Comparison of ENCODE assay signal across 17 cellular contexts in genomic region chr11:26350002-26350401, GRCh38. TPM values are rescaled to one million over a fixed set of nuclear protein-coding genes. Genes with fewer than 3 reads are reported as not detected.
A peak's percentile ranks its signal among the peaks of the same experiment; 100 is the strongest.
DNase-seq lines count a peak whose midpoint lies in the region; ATAC-seq, FAIRE-seq and TF ChIP-seq lines count a peak whose summit lies in the region.
"Had no signal": no experiment of that assay in that cellular context is flagged by ENCODE, and none has a peak within 500 bp of the region (broad histone marks: within the 10 kb centered on the region; RNA-seq: fewer than 3 reads in every experiment).

No MANE protein-coding gene starts in this region.

- H3K9ac ChIP-seq in H1 (replicated peaks in 1 of 4; ENCODE audit: extremely low read depth in 1 of 4, low read depth in 3 of 4, low read length in 3 of 4), result no peak overlapping the region
- H3K9ac ChIP-seq: BLaER1 treated with 17β-estradiol and CSF1 and Interleukin-3, amounts not matched to agents 10 nM and 100 nM had no signal

- no peak overlapping the region for H3K27ac ChIP-seq in H1 (ENCODE audit: low read depth, low read length)
- H3K27ac ChIP-seq: 22Rv1; BLaER1 treated with 17β-estradiol and CSF1 and Interleukin-3, amounts not matched to agents 10 nM and 100 nM had no signal

- H2AFZ ChIP-seq in H1 (ENCODE audit: low read length), result peak overlapping the region; percentile 73

- no peaks in the 10 kb centered on the region for H3K9me3 ChIP-seq in H1 (ENCODE audit: insufficient read depth in 2 of 2, low read depth in 1 of 2, low read length in 1 of 2)
- H3K9me3 ChIP-seq: BLaER1 treated with 17β-estradiol and CSF1 and Interleukin-3, amounts not matched to agents 10 nM and 100 nM had no signal

- CTCF ChIA-PET in H1 (lab: Charles Lee; ENCODE audit: partially characterized antibody), result interaction anchor here (1.0 kb wide), 1 partner anchor 21 kb away, joined by 3 read pairs; no protein-coding TSS in a partner anchor

- no peaks in the 10 kb centered on the region for H3K79me1 ChIP-seq in H1 (ENCODE audit: low read depth, low read length)

- H4K91ac ChIP-seq in H1 (replicated peaks; ENCODE audit: insufficient read length, low read length), result no peak overlapping the region

- H4K8ac ChIP-seq in H1 (ENCODE audit: extremely low read depth, insufficient read depth, low read length), result no peak overlapping the region

- H2AK5ac ChIP-seq in H1 (ENCODE audit: low read depth, low read length), result no peak overlapping the region

- H4K20me1 ChIP-seq in H1 (replicated peaks in 1 of 2; ENCODE audit: control insufficient read depth in 1 of 2, insufficient read depth in 2 of 2, low read length in 2 of 2), result no peaks in the 10 kb centered on the region
- H4K20me1 ChIP-seq: BLaER1 treated with 17β-estradiol and CSF1 and Interleukin-3, amounts not matched to agents 10 nM and 100 nM had no signal

- H3K14ac ChIP-seq in H1 (ENCODE audit: insufficient read length), result no peak overlapping the region

- peak; percentile 23 for DNase-seq in NCI-H748 (lab: John Stamatoyannopoulos, UW; ENCODE audit: unreplicated experiment)
- DNase-seq in NCI-H748 treated with DMSO at 0.1 percent for 48 hours (lab: John Stamatoyannopoulos, UW), result no peak
- peak; percentile 14 for DNase-seq in NCI-H2227 treated with DMSO at 0.1 percent for 48 hours (lab: John Stamatoyannopoulos, UW)
- no peak for DNase-seq in H1 (ENCODE audit: low read depth in 1 of 2, low spot score in 2 of 2)
- DNase-seq in GM13976 (ENCODE audit: low spot score), result no peak
- DNase-seq in NCI-H345 treated with DMSO at 0.1 percent for 48 hours (lab: John Stamatoyannopoulos, UW; ENCODE audit: unreplicated experiment), result no peak
- DNase-seq: ACHN; CD4-positive, CD25-positive, alpha-beta regulatory T cell; DMS53; Karpas-422 had no signal

- H2BK15ac ChIP-seq in H1 (ENCODE audit: low read length), result no peak overlapping the region

- H3K4me2 ChIP-seq in H1 (ENCODE audit: insufficient read depth in 1 of 2, low read depth in 2 of 2, low read length in 2 of 2), result no peak overlapping the region
- H3K4me2 ChIP-seq: BLaER1 treated with 17β-estradiol and CSF1 and Interleukin-3, amounts not matched to agents 10 nM and 100 nM had no signal

- no peak overlapping the region for H2BK20ac ChIP-seq in H1 (ENCODE audit: low read length)

- H4K5ac ChIP-seq in H1 (ENCODE audit: insufficient read length, low read depth, low read length), result no peak overlapping the region

- in situ Hi-C loops in GM13976 (cut with MboI; ENCODE audit: low sequenced_read_pairs, unreplicated experiment), result no loop called here

- H3K4me1 ChIP-seq in H1 (replicated peaks in 1 of 4; ENCODE audit: control insufficient read depth in 3 of 4, insufficient read depth in 4 of 4, low read length in 3 of 4), result no peaks in the 10 kb centered on the region

- no peak overlapping the region for H3K4me3 ChIP-seq in H1 (ENCODE audit: extremely low read depth in 1 of 4, insufficient read depth in 2 of 4, low read depth in 3 of 4, low read length in 4 of 4)
- H3K4me3 ChIP-seq: BLaER1 treated with 17β-estradiol and CSF1 and Interleukin-3, amounts not matched to agents 10 nM and 100 nM; K562 had no signal

- H2BK5ac ChIP-seq in H1 (ENCODE audit: low read depth, low read length), result no peak overlapping the region

- no peak overlapping the region for H3K56ac ChIP-seq in H1 (replicated peaks; ENCODE audit: insufficient read length, low read depth, low read length)

- ATAC-seq in GM19351 (IDR thresholded peaks at IDR 0.05; ENCODE audit: unreplicated experiment), result no peak
- ATAC-seq: HCT116, K562 had no signal

- no peak for TF ChIP-seq EP300 in H1 (IDR thresholded peaks at IDR 0.05; ENCODE audit: borderline replicate concordance in 1 of 2, low read depth in 2 of 2, low read length in 2 of 2)

- no peak overlapping the region for H2BK120ac ChIP-seq in H1 (replicated peaks; ENCODE audit: low read depth, low read length)

- no peak overlapping the region for H2BK12ac ChIP-seq in H1 (ENCODE audit: low read depth, low read length)

- 99% methylated on average over 7 of the region's 7 CpGs; no CpG with 5 or more reads in 1 of the 2 experiments for WGBS in H1 (ENCODE audit: extremely low coverage in 1 of 2, insufficient coverage in 1 of 2, insufficient read length in 1 of 2, insufficient replicate concordance in 2 of 2, low coverage in 1 of 2, low lambda C conversion rate in 2 of 2, missing lambda C conversion rate in 1 of 2), 2 experiments

- H3K27me3 ChIP-seq in H1 (replicated peaks in 1 of 4; ENCODE audit: control insufficient read depth in 3 of 4, extremely low read depth in 1 of 4, insufficient read depth in 3 of 4, low read length in 3 of 4), result no peaks in the 10 kb centered on the region
- H3K27me3 ChIP-seq: BLaER1 treated with 17β-estradiol and CSF1 and Interleukin-3, amounts not matched to agents 10 nM and 100 nM had no signal

- TF ChIP-seq POLR2A in H1 (IDR thresholded peaks at IDR 0.05; ENCODE audit: control extremely low read depth in 1 of 2, low read depth in 2 of 2, low read length in 2 of 2), result no peak

- POLR2A ChIA-PET in H1 (lab: Charles Lee; ENCODE audit: partially characterized antibody), result no interaction called here

- H3K23me2 ChIP-seq in H1 (ENCODE audit: low read depth, low read length), result no peaks in the 10 kb centered on the region

- no peak overlapping the region for H3K18ac ChIP-seq in H1 (ENCODE audit: extremely low read depth, low read length)

- TF ChIP-seq RAD21 in H1 (IDR thresholded peaks at IDR 0.05 in 1 of 2, conservative IDR thresholded peaks at IDR 0.05 in 1 of 2; ENCODE audit: low read depth in 2 of 2, low read length in 2 of 2), result no peak

- no peaks in the 10 kb centered on the region for H3K79me2 ChIP-seq in H1 (ENCODE audit: control insufficient read depth in 1 of 2, insufficient read depth in 2 of 2, low read length in 2 of 2)

- TF ChIP-seq CTCF in H1 (IDR thresholded peaks at IDR 0.05; ENCODE audit: control extremely low read depth in 1 of 3, insufficient read depth in 1 of 3, low read depth in 1 of 3, low read length in 3 of 3) (no peak), GM13976 (IDR thresholded peaks at IDR 0.05; ENCODE audit: borderline replicate concordance, control extremely low read depth, extremely low read depth, insufficient read depth, missing control alignments) (no peak)

- no peaks in the 10 kb centered on the region for H3K36me3 ChIP-seq in H1 (ENCODE audit: control insufficient read depth in 2 of 4, insufficient read depth in 4 of 4, low read length in 3 of 4)
- H3K36me3 ChIP-seq: BLaER1 treated with 17β-estradiol and CSF1 and Interleukin-3, amounts not matched to agents 10 nM and 100 nM had no signal

- H3K23ac ChIP-seq in H1 (ENCODE audit: insufficient read length), result no peak overlapping the region

- FAIRE-seq in H1 (lab: Jason Lieb, UNC), result no peak
- FAIRE-seq: GM18507, HTR-8/SVneo, K562 had no signal

- H3K4ac ChIP-seq in H1 (replicated peaks; ENCODE audit: insufficient read length, low read depth, low read length), result no peak overlapping the region

TF ChIP-seq in H1, 55 proteins besides CTCF, POLR2A, EP300 and RAD21:
- no peak for TF ChIP-seq CBX5 (IDR thresholded peaks at IDR 0.05; ENCODE audit: low read depth, low read length)
- TF ChIP-seq BRCA1 (IDR thresholded peaks at IDR 0.05; ENCODE audit: low read depth, low read length), result no peak
- TF ChIP-seq TCF12 (IDR thresholded peaks at IDR 0.05; ENCODE audit: low read depth, low read length), result no peak
- TF ChIP-seq CEBPB (IDR thresholded peaks at IDR 0.05; ENCODE audit: low read depth, low read length), result no peak
- no peak for TF ChIP-seq GABPA (IDR thresholded peaks at IDR 0.05; ENCODE audit: borderline replicate concordance, insufficient read depth, low read length)
- TF ChIP-seq SIRT6 (IDR thresholded peaks at IDR 0.05; ENCODE audit: low read length), result no peak
- no peak for TF ChIP-seq SP4 (IDR thresholded peaks at IDR 0.05; ENCODE audit: low read length)
- TF ChIP-seq SP2 (IDR thresholded peaks at IDR 0.05; ENCODE audit: low read length), result no peak
- TF ChIP-seq CHD2 (IDR thresholded peaks at IDR 0.05; ENCODE audit: low read length), result no peak

RNA-seq across cellular contexts. Expression of gene ANO3, which starts 18.1 kb away (rescaled TPM):
- not detected in 2 replicates for total RNA-seq in H1 (2021; fragmentation: NEBNext Ultra II Directional; extraction: Animal tissue kit (Norgen Biotek cat#: 25700))
- polyA plus RNA-seq in H1 (2011; rRNA removed), result not detected in 2 replicates
- polyA plus RNA-seq in H1 (2011; cell fraction: cytosol; rRNA removed), result 0.01 TPM
- polyA plus RNA-seq in H1 (2011; cell fraction: nucleus; rRNA removed), result 0.01 TPM
- polyA plus RNA-seq in H1 (2012, experiment 1 of 2), result 0.03 TPM in 1 of 4 replicates, not detected in the others
- polyA plus RNA-seq in H1 (2012, experiment 2 of 2), result not detected
- polyA plus RNA-seq in H1 (2013, experiment 1 of 2), result 0.04 TPM
- 0.02 TPM for polyA plus RNA-seq in H1 (2013, experiment 2 of 2)
- 0.06 and 0.15 TPM in 2 replicates for polyA minus RNA-seq in H1 (2011; rRNA and poly(A)+ RNA removed)
- not detected for polyA minus RNA-seq in H1 (2011; cell fraction: cytosol; rRNA and poly(A)+ RNA removed)
- polyA minus RNA-seq in H1 (2011; cell fraction: nucleus; rRNA and poly(A)+ RNA removed), result not detected
- total RNA-seq: CD4-positive, CD25-positive, alpha-beta regulatory T cell had no signal
- polyA plus RNA-seq: CD4-positive, CD25-positive, alpha-beta regulatory T cell had no signal

Comparison
In these comparisons a context has a peak if more than half of its experiments do, and no peak if none do; other contexts are left out.
1. DNase-seq: peak in NCI-H748 (single experiment) and NCI-H2227 treated with DMSO at 0.1 percent for 48 hours (single experiment); none in NCI-H748 treated with DMSO at 0.1 percent for 48 hours (single experiment), H1 (0 of 2), GM13976 (single experiment) and NCI-H345 treated with DMSO at 0.1 percent for 48 hours (single experiment).